Comparison of ENCODE assay signal across 14 cellular contexts in the genomic region with DNA sequence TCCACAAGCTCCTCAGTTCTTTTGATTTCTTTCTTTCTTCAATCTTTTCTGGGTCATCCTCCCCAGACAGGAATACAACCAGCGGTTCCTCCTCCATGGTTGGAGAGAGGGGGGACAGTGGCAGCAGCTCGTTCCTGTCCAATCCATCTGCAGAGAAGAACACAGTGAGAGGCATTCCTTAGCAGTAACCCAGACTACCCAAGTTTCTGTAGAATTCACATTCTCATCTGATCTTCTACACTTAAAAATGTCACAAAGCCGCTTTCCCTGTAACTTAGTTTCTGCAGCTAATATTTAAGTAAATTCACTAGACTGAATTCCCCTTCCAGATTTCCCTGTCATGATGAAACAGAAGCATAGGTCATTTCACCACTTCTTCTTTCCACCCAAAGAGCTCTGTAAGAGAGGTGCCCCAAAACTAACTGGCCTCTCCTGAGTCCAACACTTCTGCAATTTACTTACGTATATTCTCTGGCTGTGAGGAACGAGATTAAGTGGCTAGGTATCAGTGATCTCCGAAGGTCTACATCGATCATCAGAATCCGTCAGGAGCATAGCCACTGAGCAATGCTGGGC.
DNase-seq lines count a peak whose midpoint lies in the region; ATAC-seq and TF ChIP-seq lines count a peak whose summit lies in the region.
"Had no signal": no experiment of that assay in that cellular context is flagged by ENCODE, and none has a peak within 500 bp of the region (broad histone marks: within the 10 kb centered on the region; RNA-seq: fewer than 3 reads in every experiment).

No MANE protein-coding gene starts in this region.

- H3K36me3 ChIP-seq in Caco-2 (ENCODE audit: control insufficient read depth, insufficient read depth, low read length): peaks cover 2% of the 10 kb centered on the region
- H3K36me3 ChIP-seq in ectodermal cell (ENCODE audit: control insufficient read depth, insufficient read depth, low read length): no peaks in the 10 kb centered on the region

- no TSS peak for BruUV-seq in Caco-2 (replicated peaks; lab: Mats Ljungman, UMichigan)

- H3K27ac Mint-ChIP-seq in Caco-2 (ENCODE audit: unreplicated experiment): peak overlapping the region; percentile 28
- H3K27ac Mint-ChIP-seq: GM23338 had no signal

- H3K4me3 ChIP-seq in Caco-2 (ENCODE audit: low read depth, low read length): no peak overlapping the region
- H3K4me3 ChIP-seq in ectodermal cell (ENCODE audit: insufficient read depth, low read depth, low read length): no peak overlapping the region
- H3K4me3 ChIP-seq: GM23338, heart right ventricle had no signal

- H3K4me1 Mint-ChIP-seq in Caco-2 (ENCODE audit: low read depth, unreplicated experiment): peaks cover 57% of the 10 kb centered on the region

- H3K27me3 ChIP-seq in Caco-2 (replicated peaks; ENCODE audit: control insufficient read depth, insufficient read depth, low read length): no peaks in the 10 kb centered on the region
- no peaks in the 10 kb centered on the region for H3K27me3 ChIP-seq in ectodermal cell (ENCODE audit: control insufficient read depth, insufficient read depth, low read length, poor library complexity, severe bottlenecking)
- H3K27me3 ChIP-seq: heart right ventricle had no signal

- H3K36me3 Mint-ChIP-seq in Caco-2 (ENCODE audit: insufficient read depth, unreplicated experiment): peaks cover 82% of the 10 kb centered on the region

- no peaks in the 10 kb centered on the region for H3K9me3 ChIP-seq in Caco-2
- H3K9me3 ChIP-seq in ectodermal cell (ENCODE audit: control insufficient read depth, low read length): no peaks in the 10 kb centered on the region
- H3K9me3 ChIP-seq: heart right ventricle had no signal

- peak; percentile 47 for ATAC-seq in GM19351 (IDR thresholded peaks at IDR 0.05; ENCODE audit: unreplicated experiment)
- ATAC-seq in HG03442 (IDR thresholded peaks at IDR 0.05; ENCODE audit: unreplicated experiment): peak; percentile 33
- no peak for ATAC-seq in HG03139 (IDR thresholded peaks at IDR 0.05; ENCODE audit: unreplicated experiment)
- ATAC-seq: activated CD4-positive, CD25-positive, alpha-beta regulatory T cell treated with anti-CD3 and anti-CD28 coated beads, Interleukin-2, amount 50 U/mL, for 24 hours; GM23338; heart right ventricle had no signal

- intact Hi-C loops in Caco-2 (cut with micrococcal nuclease; ENCODE audit: unreplicated experiment): no loop called here

- POLR2A ChIA-PET in Caco-2 (lab: Charles Lee) (no interaction called here), RWPE1 (lab: Yijun Ruan, JAX; ENCODE audit: low non-redundant PET) (no interaction called here)

- DNase-seq in Caco-2 (no peak), NCI-H774 (lab: John Stamatoyannopoulos, UW) (no peak), RWPE1 (ENCODE audit: low spot score) (no peak), HCEC 1CT (no peak)
- DNase-seq: cortex of kidney, heart right ventricle, NCI-H187, NCI-H510A treated with DMSO at 0.1 percent for 48 hours had no signal

- H3K27me3 Mint-ChIP-seq in Caco-2 (ENCODE audit: insufficient read depth, unreplicated experiment): no peaks in the 10 kb centered on the region

- H3K27ac ChIP-seq in ectodermal cell (ENCODE audit: insufficient read depth, low read depth, low read length, poor library complexity, severe bottlenecking): peak overlapping the region; percentile 19
- no peak overlapping the region for H3K27ac ChIP-seq in RWPE1
- H3K27ac ChIP-seq: heart right ventricle had no signal

- H3K4me1 ChIP-seq in Caco-2: peaks cover 66% of the 10 kb centered on the region
- no peaks in the 10 kb centered on the region for H3K4me1 ChIP-seq in ectodermal cell (ENCODE audit: control insufficient read depth, insufficient read depth, low read length)

- 89 to 95% methylated on average over 8 of the region's 8 CpGs for WGBS in ectodermal cell, 2 experiments

- CTCF ChIA-PET in Caco-2 (lab: Charles Lee): interaction anchor here (0.6 to 0.9 kb wide), 2 partner anchors 56 to 76 kb away, joined by 3 read pairs; no protein-coding TSS in a partner anchor
- CTCF ChIA-PET in RWPE1 (lab: Yijun Ruan, JAX): no interaction called here

- no peak for TF ChIP-seq CTCF in Caco-2 (IDR thresholded peaks at IDR 0.05; ENCODE audit: insufficient read depth in 1 of 2, low read depth in 1 of 2, low read length in 1 of 2, severe bottlenecking in 1 of 2, unreplicated experiment in 1 of 2)
- TF ChIP-seq CTCF in RWPE1 (conservative IDR thresholded peaks at IDR 0.05; ENCODE audit: low read depth): no peak

- H3K4me3 Mint-ChIP-seq in Caco-2 (ENCODE audit: unreplicated experiment): no peak overlapping the region
- H3K4me3 Mint-ChIP-seq: GM23338 had no signal

- peaks cover under 1% of the 10 kb centered on the region for H3K9me3 Mint-ChIP-seq in Caco-2 (ENCODE audit: unreplicated experiment)
- H3K9me3 Mint-ChIP-seq: GM23338 had no signal
